In the genomic region with DNA sequence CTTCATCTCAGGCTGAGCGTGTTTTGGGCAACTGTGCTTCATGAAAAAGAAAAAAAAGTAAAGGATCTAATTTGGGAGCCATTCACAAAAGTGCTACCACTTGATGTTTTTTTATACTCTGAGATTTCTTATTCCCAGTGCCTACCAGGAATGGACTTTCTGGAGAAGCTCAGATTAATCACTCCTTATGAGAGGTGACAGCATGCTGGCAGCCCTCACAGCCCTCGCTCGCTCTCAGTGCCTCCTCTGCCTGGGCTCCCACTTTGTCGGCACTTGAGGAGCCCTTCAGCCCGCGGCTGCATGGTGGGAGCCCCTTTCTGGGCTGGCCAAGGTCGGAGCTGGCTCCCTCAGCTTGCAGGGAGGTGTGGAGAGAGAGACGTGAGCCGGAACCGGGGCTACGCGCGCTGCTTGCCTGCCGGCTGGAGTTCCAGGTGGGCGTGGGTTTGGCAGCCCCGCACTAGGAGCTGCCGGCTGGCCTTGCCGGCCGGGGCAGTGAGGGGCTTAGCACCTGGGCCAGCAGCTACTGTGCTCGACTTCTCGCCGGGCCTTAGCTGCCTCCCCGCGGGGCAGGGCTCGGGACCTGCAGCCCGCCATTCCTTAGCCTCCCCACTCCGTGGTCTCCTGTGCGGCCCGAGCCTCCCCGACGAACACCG, we compare ENCODE assay signal across 7 cellular contexts. TPM values are rescaled to one million over a fixed set of nuclear protein-coding genes. Genes with fewer than 3 reads are reported as not detected.
"Had no signal": no experiment of that assay in that cellular context is flagged by ENCODE, and none has a peak within 500 bp of the region (broad histone marks: within the 10 kb centered on the region; RNA-seq: fewer than 3 reads in every experiment).

No MANE protein-coding gene starts in this region.

RNA-seq across cellular contexts. Expression of a gene that starts 54.3 kb away (rescaled TPM):
- total RNA-seq: M059J, OCI-LY7, PC-9, Right ventricle myocardium inferior, RPMI7951, SJCRH30, SK-MEL-5 had no signal
